10 cellular contexts compared by ENCODE assay signal in the genomic region with DNA sequence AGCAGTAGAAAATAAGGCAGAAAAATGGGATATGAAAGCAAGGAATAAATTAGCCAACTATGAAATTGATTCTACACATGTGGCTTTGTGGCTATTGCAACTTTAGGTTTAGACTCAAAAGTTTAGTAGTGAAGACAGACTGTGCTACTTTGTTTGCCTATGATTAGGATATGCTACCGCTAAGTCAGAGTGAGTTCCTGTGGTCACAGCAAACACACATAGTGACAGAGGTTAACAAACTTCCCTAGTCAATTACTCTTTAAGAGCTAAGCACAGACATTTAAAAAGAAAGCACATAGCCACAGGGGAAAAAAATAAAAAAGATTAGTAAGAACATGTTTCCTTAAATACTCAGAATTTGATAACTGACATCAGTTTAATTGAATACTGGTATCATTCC.
DNase-seq lines count a peak whose midpoint lies in the region; ATAC-seq and TF ChIP-seq lines count a peak whose summit lies in the region.
"Had no signal": no experiment of that assay in that cellular context is flagged by ENCODE, and none has a peak within 500 bp of the region (broad histone marks: within the 10 kb centered on the region; RNA-seq: fewer than 3 reads in every experiment).

No MANE protein-coding gene starts in this region.

- no peaks in the 10 kb centered on the region for H4K20me1 ChIP-seq in GM23338 (replicated peaks; ENCODE audit: insufficient read depth)

- no peak overlapping the region for H3K4me3 ChIP-seq in GM23338
- no peak overlapping the region for H3K4me3 ChIP-seq in foreskin fibroblast (ENCODE audit: low read depth in 1 of 2, low read length in 2 of 2)
- H3K4me3 ChIP-seq in esophagus squamous epithelium, result no peak overlapping the region

- H3K4me1 ChIP-seq in GM23338 (ENCODE audit: insufficient read depth) (peaks cover 5% of the 10 kb centered on the region; the same call in 1 of the 2 replicates), esophagus squamous epithelium (no peaks in the 10 kb centered on the region)

- no peak for TF ChIP-seq POLR2A in esophagus squamous epithelium (IDR thresholded peaks at IDR 0.05)

- H3K4me2 ChIP-seq in GM23338, result no peak overlapping the region; the same call in 1 of the 2 replicates

- H3K79me2 ChIP-seq in GM23338 (replicated peaks; ENCODE audit: insufficient read depth), result no peaks in the 10 kb centered on the region

- H3K36me3 ChIP-seq in GM23338 (ENCODE audit: insufficient read depth), result 0 out of 2 replicates have a peak, but pooled peaks cover 6% of the 10 kb centered on the region
- H3K36me3 ChIP-seq in esophagus squamous epithelium, result peaks cover 0 to under 1% (median 0%) of the 10 kb centered on the region in 3 donors

- H3K27ac Mint-ChIP-seq in GM23338 (no peak overlapping the region), nephron progenitor cell (no peak overlapping the region)
- H3K27ac Mint-ChIP-seq: B cell had no signal

- H3K9me3 ChIP-seq in esophagus squamous epithelium, result no peaks in the 10 kb centered on the region

- no peaks in the 10 kb centered on the region for H3K27me3 Mint-ChIP-seq in GM23338 (ENCODE audit: insufficient read depth, low read depth, poor library complexity)
- H3K27me3 Mint-ChIP-seq in nephron progenitor cell (ENCODE audit: low read depth, poor library complexity), result no peaks in the 10 kb centered on the region
- H3K27me3 Mint-ChIP-seq: B cell had no signal

- no peaks in the 10 kb centered on the region; the same call in 1 of the 2 replicates for H3K9me2 ChIP-seq in GM23338 (ENCODE audit: insufficient read depth)

- TF ChIP-seq CTCF in C4-2B (conservative IDR thresholded peaks at IDR 0.05), result no peak
- TF ChIP-seq CTCF in GM23338 (conservative IDR thresholded peaks at IDR 0.05; ENCODE audit: low read depth in 2 of 2), result no peak
- no peak for TF ChIP-seq CTCF in foreskin fibroblast (IDR thresholded peaks at IDR 0.05; ENCODE audit: low read depth, low read length)
- no peak for TF ChIP-seq CTCF in esophagus squamous epithelium (IDR thresholded peaks at IDR 0.05)
- TF ChIP-seq CTCF in nephron progenitor cell (IDR thresholded peaks at IDR 0.05), result no peak

- no peak overlapping the region for H3K4me3 Mint-ChIP-seq in GM23338
- no peak overlapping the region for H3K4me3 Mint-ChIP-seq in nephron progenitor cell
- H3K4me3 Mint-ChIP-seq: B cell had no signal

- intact Hi-C loops in esophagus squamous epithelium (cut with DNase I), result no loop called here

- no peak overlapping the region for H2AFZ ChIP-seq in GM23338

- H3K9me3 Mint-ChIP-seq in GM23338 (peaks cover 9% of the 10 kb centered on the region; the same call in 2 of the 3 replicates), nephron progenitor cell (peaks cover 13% of the 10 kb centered on the region)

- H3K36me3 Mint-ChIP-seq in GM23338 (ENCODE audit: low read depth) (peaks cover 6% of the 10 kb centered on the region; the same call in 1 of the 3 replicates), nephron progenitor cell (ENCODE audit: low read depth) (peaks cover 6% of the 10 kb centered on the region)

- WGBS in esophagus squamous epithelium, 2 donors, result 36 to 40% methylated on average over 1 of the region's 1 CpG

- H3F3A ChIP-seq in GM23338 (replicated peaks; ENCODE audit: low read depth), result no peaks in the 10 kb centered on the region

- H3K27me3 ChIP-seq in GM23338 (ENCODE audit: insufficient read depth) (no peaks in the 10 kb centered on the region), esophagus squamous epithelium (no peaks in the 10 kb centered on the region)

- peak overlapping the region; percentile 45; the same call in 1 of the 2 replicates for H3K27ac ChIP-seq in C4-2B
- no peak overlapping the region for H3K27ac ChIP-seq in GM23338 (ENCODE audit: low read depth)
- H3K27ac ChIP-seq in esophagus squamous epithelium, result no peak overlapping the region

- ATAC-seq in GM23338, result peak; percentile 33; the same call in 2 of the 3 replicates

- peaks cover 16% of the 10 kb centered on the region for H3K4me1 Mint-ChIP-seq in GM23338
- H3K4me1 Mint-ChIP-seq in nephron progenitor cell, result no peaks in the 10 kb centered on the region
- H3K4me1 Mint-ChIP-seq: B cell had no signal

- no peak for DNase-seq in GM23338 (ENCODE audit: low spot score)
- DNase-seq in M059J (ENCODE audit: low read depth), result peak; percentile 60
- peak; percentile 50 to 61 for DNase-seq in foreskin fibroblast
- DNase-seq in esophagus squamous epithelium (lab: John Stamatoyannopoulos, UW), result no peak
- no peak for DNase-seq in NCI-H1092 (lab: John Stamatoyannopoulos, UW)
- DNase-seq in HT-29 (ENCODE audit: low spot score), result no peak
- no peak for DNase-seq in nephron progenitor cell
- DNase-seq: cortex of kidney had no signal

TF ChIP-seq in GM23338, 12 proteins besides CTCF, POLR2A, EP300 and RAD21:
- no peak for TF ChIP-seq EZH2 (IDR thresholded peaks at IDR 0.05; ENCODE audit: low read depth, unreplicated experiment)

Comparison
In these comparisons a context has a peak if more than half of its experiments do, and no peak if none do; other contexts are left out.
1. DNase-seq: peak in M059J (single experiment) and foreskin fibroblast (2 of 2); none in GM23338 (single experiment), esophagus squamous epithelium (single experiment), NCI-H1092 (single experiment), HT-29 (single experiment) and nephron progenitor cell (single experiment).